In genomic region chr10:77485847-77486246, GRCh38 we compare ENCODE assay signal across 22 cellular contexts.
DNase-seq lines count a peak whose midpoint lies in the region; ATAC-seq and TF ChIP-seq lines count a peak whose summit lies in the region.
"Had no signal": no experiment of that assay in that cellular context is flagged by ENCODE, and none has a peak within 500 bp of the region (broad histone marks: within the 10 kb centered on the region; RNA-seq: fewer than 3 reads in every experiment).

No MANE protein-coding gene starts in this region.

- peaks cover 3% of the 10 kb centered on the region for H3K27me3 Mint-ChIP-seq in nephron progenitor cell (ENCODE audit: low read depth, poor library complexity)

- no peak overlapping the region for H3K27ac ChIP-seq in prostate gland
- H3K27ac ChIP-seq: PC-9 had no signal

- H3K9me3 Mint-ChIP-seq in nephron progenitor cell, result no peaks in the 10 kb centered on the region
- H3K9me3 Mint-ChIP-seq: CD8-positive, alpha-beta T cell had no signal

- TF ChIP-seq CTCF in nephron progenitor cell (IDR thresholded peaks at IDR 0.05) (no peak), prostate gland (IDR thresholded peaks at IDR 0.05) (no peak)

- H3K4me3 Mint-ChIP-seq in nephron progenitor cell, result no peak overlapping the region
- H3K4me3 Mint-ChIP-seq: CD8-positive, alpha-beta T cell had no signal

- H3K36me3 ChIP-seq in prostate gland, result no peaks in the 10 kb centered on the region

- H3K27ac Mint-ChIP-seq in nephron progenitor cell, result peak overlapping the region; percentile 69
- H3K27ac Mint-ChIP-seq: CD8-positive, alpha-beta T cell had no signal

- ATAC-seq in left colon (peak; percentile 47), GM21390 (IDR thresholded peaks at IDR 0.05; ENCODE audit: unreplicated experiment) (no peak)
- ATAC-seq: CD8-positive, alpha-beta T cell had no signal

- no peaks in the 10 kb centered on the region for H3K36me3 Mint-ChIP-seq in nephron progenitor cell (ENCODE audit: low read depth)
- H3K36me3 Mint-ChIP-seq: CD8-positive, alpha-beta T cell had no signal

- no peaks in the 10 kb centered on the region for H3K27me3 ChIP-seq in prostate gland (replicated peaks; ENCODE audit: insufficient read depth)

- H3K9me3 ChIP-seq in prostate gland, result no peaks in the 10 kb centered on the region

- H3K4me1 ChIP-seq in prostate gland (replicated peaks), result peaks cover 3% of the 10 kb centered on the region

- DNase-seq in NCI-H82 (lab: John Stamatoyannopoulos, UW), result peak; percentile 15
- no peak for DNase-seq in NCI-H82 treated with DMSO at 0.1 percent for 48 hours (lab: John Stamatoyannopoulos, UW; ENCODE audit: unreplicated experiment)
- peak; percentile 19 for DNase-seq in ELF-1 (ENCODE audit: low read depth, low spot score)
- no peak for DNase-seq in left colon
- no peak for DNase-seq in nephron progenitor cell
- no peak for DNase-seq in prostate gland (ENCODE audit: low spot score)
- no peak for DNase-seq in superior temporal gyrus (ENCODE audit: extremely low spot score)
- DNase-seq: C1 segment of cervical spinal cord; CD8-positive, alpha-beta T cell; DMS79 treated with DMSO at 0.1 percent for 48 hours; Karpas-422; NCI-H1092 treated with DMSO at 0.1 percent for 48 hours; NCI-H1436; NCI-H187 treated with DMSO at 0.1 percent for 48 hours; NCI-H2171 treated with DMSO at 0.1 percent for 48 hours; NCI-H446; NCI-H524 treated with DMSO at 0.1 percent for 48 hours; NCI-H774; PC-9; RPMI8226; SHP77 had no signal

- H3K4me1 Mint-ChIP-seq in nephron progenitor cell, result peaks cover 19% of the 10 kb centered on the region

- H3K4me3 ChIP-seq in prostate gland, result no peak overlapping the region
- H3K4me3 ChIP-seq: PC-9 had no signal

- WGBS in prostate gland, result 90% methylated on average over 2 of the region's 2 CpGs

- intact Hi-C loops in left colon (cut with DNase I, micrococcal nuclease) (no loop called here), prostate gland (cut with DNase I) (no loop called here)

- TF ChIP-seq POLR2A in prostate gland (IDR thresholded peaks at IDR 0.05), result no peak

Comparison
In these comparisons a context has a peak if more than half of its experiments do, and no peak if none do; other contexts are left out.
1. DNase-seq: peak in NCI-H82 (single experiment) and ELF-1 (single experiment); none in NCI-H82 treated with DMSO at 0.1 percent for 48 hours (single experiment), left colon (0 of 2), nephron progenitor cell (single experiment), prostate gland (single experiment) and superior temporal gyrus (single experiment).